ENCODE assay signal across 1 cellular context in genomic region chr1:148318123-148318899, GRCh38.
TF ChIP-seq lines count a peak whose summit lies in the region.

No MANE protein-coding gene starts in this region.

TF ChIP-seq in GM12878, 131 proteins besides CTCF, POLR2A, EP300 and RAD21 (continued from another document):
- TF ChIP-seq, protein P1, sequence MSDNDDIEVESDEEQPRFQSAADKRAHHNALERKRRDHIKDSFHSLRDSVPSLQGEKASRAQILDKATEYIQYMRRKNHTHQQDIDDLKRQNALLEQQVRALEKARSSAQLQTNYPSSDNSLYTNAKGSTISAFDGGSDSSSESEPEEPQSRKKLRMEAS (IDR thresholded peaks at IDR 0.05; ENCODE audit: low read depth, low read length), result no peak
- TF ChIP-seq MLLT1 (IDR thresholded peaks at IDR 0.05) (peak; percentile 67), TAF1 (IDR thresholded peaks at IDR 0.05; ENCODE audit: borderline replicate concordance, low read depth, low read length) (no peak), BRCA1 (IDR thresholded peaks at IDR 0.05; ENCODE audit: low read depth, low read length) (no peak), GABPA (IDR thresholded peaks at IDR 0.05; ENCODE audit: low read depth) (no peak), FOXM1 (IDR thresholded peaks at IDR 0.05; ENCODE audit: low read depth, low read length) (no peak), RUNX3 (IDR thresholded peaks at IDR 0.05; ENCODE audit: low read length) (peak; percentile 96), RELA (IDR thresholded peaks at IDR 0.05; ENCODE audit: borderline replicate concordance, partially characterized antibody) (no peak), RAD51 (IDR thresholded peaks at IDR 0.05) (no peak), SMC3 (IDR thresholded peaks at IDR 0.05; ENCODE audit: borderline replicate concordance, low read length) (no peak), SREBF2 (IDR thresholded peaks at IDR 0.05; ENCODE audit: low read length) (no peak), SUZ12 (IDR thresholded peaks at IDR 0.05; ENCODE audit: unreplicated experiment) (no peak), NR2F1 (conservative IDR thresholded peaks at IDR 0.05) (peak; percentile 43; the same call in 1 of the 2 replicates), HDGF (IDR thresholded peaks at IDR 0.05) (no peak), MEF2B (IDR thresholded peaks at IDR 0.05; ENCODE audit: partially characterized antibody, poor library complexity, severe bottlenecking) (no peak), NBN (IDR thresholded peaks at IDR 0.05) (no peak), MXI1 (IDR thresholded peaks at IDR 0.05; ENCODE audit: low read depth, low read length) (no peak)
- TF ChIP-seq, protein P2, sequence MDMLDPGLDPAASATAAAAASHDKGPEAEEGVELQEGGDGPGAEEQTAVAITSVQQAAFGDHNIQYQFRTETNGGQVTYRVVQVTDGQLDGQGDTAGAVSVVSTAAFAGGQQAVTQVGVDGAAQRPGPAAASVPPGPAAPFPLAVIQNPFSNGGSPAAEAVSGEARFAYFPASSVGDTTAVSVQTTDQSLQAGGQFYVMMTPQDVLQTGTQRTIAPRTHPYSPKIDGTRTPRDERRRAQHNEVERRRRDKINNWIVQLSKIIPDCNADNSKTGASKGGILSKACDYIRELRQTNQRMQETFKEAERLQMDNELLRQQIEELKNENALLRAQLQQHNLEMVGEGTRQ (IDR thresholded peaks at IDR 0.05; ENCODE audit: borderline replicate concordance, low read depth, low read length), result no peak
